In genomic region chr19:42288881-42289555, GRCh38 we compare ENCODE assay signal across 21 cellular contexts. TPM values are rescaled to one million over a fixed set of nuclear protein-coding genes. Genes with fewer than 3 reads are reported as not detected.
"Had no signal": no experiment of that assay in that cellular context is flagged by ENCODE, and none has a peak within 500 bp of the region (broad histone marks: within the 10 kb centered on the region; RNA-seq: fewer than 3 reads in every experiment).

No MANE protein-coding gene starts in this region.

- H3K9me3 ChIP-seq: breast epithelium, lower lobe of right lung, spleen, upper lobe of left lung had no signal

- H3K4me3 ChIP-seq: breast epithelium, lower lobe of right lung, spleen, upper lobe of left lung had no signal

- H3K27me3 ChIP-seq: breast epithelium, spleen, upper lobe of left lung had no signal

- H3K36me3 ChIP-seq: breast epithelium had no signal

- H3K4me3 Mint-ChIP-seq: activated CD4-positive, alpha-beta memory T cell treated with anti-CD3 and anti-CD28 coated beads, Interleukin-2, amount 10 ng/mL, durations not matched to agents 7 days and 5 days; activated naive CD8-positive, alpha-beta T cell treated with anti-CD3 and anti-CD28 coated beads, Interleukin-2, amount 10 ng/mL, durations not matched to agents 7 days and 5 days; dendritic cell treated with granulocyte-macrophage colony-stimulating factor and Interleukin-4, amounts not matched to agents 40 ng/mL and 50 ng/mL, for 4 days; effector memory CD8-positive, alpha-beta T cell; stimulated activated naive CD8-positive, alpha-beta T cell treated with anti-CD3 and anti-CD28 coated beads, Interleukin-15, amount 100 ng/mL, for 72 hours had no signal

- H3K9me3 Mint-ChIP-seq: activated CD4-positive, alpha-beta memory T cell treated with anti-CD3 and anti-CD28 coated beads, Interleukin-2, amount 10 ng/mL, durations not matched to agents 7 days and 5 days; activated naive CD8-positive, alpha-beta T cell treated with anti-CD3 and anti-CD28 coated beads, Interleukin-2, amount 10 ng/mL, durations not matched to agents 7 days and 5 days; dendritic cell treated with granulocyte-macrophage colony-stimulating factor and Interleukin-4, amounts not matched to agents 40 ng/mL and 50 ng/mL, for 4 days; effector memory CD8-positive, alpha-beta T cell; stimulated activated naive CD8-positive, alpha-beta T cell treated with anti-CD3 and anti-CD28 coated beads, Interleukin-15, amount 100 ng/mL, for 72 hours had no signal

- H3K27ac ChIP-seq: breast epithelium, epithelial cell of prostate, lower lobe of right lung, upper lobe of left lung had no signal

- ATAC-seq: effector memory CD8-positive, alpha-beta T cell; left colon; lower lobe of right lung; sciatic nerve; SK-N-SH treated with all-trans-retinoic acid at 6 μM for 48 hours; stimulated activated naive CD8-positive, alpha-beta T cell treated with anti-CD3 and anti-CD28 coated beads, Interleukin-15, amount 100 ng/mL, for 72 hours had no signal

- DNase-seq: activated CD4-positive, alpha-beta memory T cell treated with anti-CD3 and anti-CD28 coated beads, Interleukin-2, amount 10 ng/mL, durations not matched to agents 7 days and 5 days; activated CD4-positive, alpha-beta T cell treated with anti-CD3 and anti-CD28 coated beads for 4 hours; activated gamma-delta T cell treated with Interleukin-2 at 50 U/mL for 16 hours; activated naive CD8-positive, alpha-beta T cell treated with anti-CD3 and anti-CD28 coated beads, Interleukin-2, amount 10 ng/mL, durations not matched to agents 7 days and 5 days; activated T-cell treated with anti-CD3 and anti-CD28 coated beads, Interleukin-2, amount 50 U/mL, for 48 hours; anterior cingulate cortex; cerebellar nuclear complex; effector memory CD8-positive, alpha-beta T cell; foreskin melanocyte; left colon; lower lobe of right lung; spleen; stimulated activated naive CD8-positive, alpha-beta T cell treated with anti-CD3 and anti-CD28 coated beads, Interleukin-15, amount 100 ng/mL, for 72 hours; T-helper 1 cell; T1000 had no signal

- H3K27ac Mint-ChIP-seq: activated CD4-positive, alpha-beta memory T cell treated with anti-CD3 and anti-CD28 coated beads, Interleukin-2, amount 10 ng/mL, durations not matched to agents 7 days and 5 days; activated naive CD8-positive, alpha-beta T cell treated with anti-CD3 and anti-CD28 coated beads, Interleukin-2, amount 10 ng/mL, durations not matched to agents 7 days and 5 days; dendritic cell treated with granulocyte-macrophage colony-stimulating factor and Interleukin-4, amounts not matched to agents 40 ng/mL and 50 ng/mL, for 4 days; stimulated activated naive CD8-positive, alpha-beta T cell treated with anti-CD3 and anti-CD28 coated beads, Interleukin-15, amount 100 ng/mL, for 72 hours had no signal

- H3K27me3 Mint-ChIP-seq: activated CD4-positive, alpha-beta memory T cell treated with anti-CD3 and anti-CD28 coated beads, Interleukin-2, amount 10 ng/mL, durations not matched to agents 7 days and 5 days; activated naive CD8-positive, alpha-beta T cell treated with anti-CD3 and anti-CD28 coated beads, Interleukin-2, amount 10 ng/mL, durations not matched to agents 7 days and 5 days; dendritic cell treated with granulocyte-macrophage colony-stimulating factor and Interleukin-4, amounts not matched to agents 40 ng/mL and 50 ng/mL, for 4 days; effector memory CD8-positive, alpha-beta T cell; stimulated activated naive CD8-positive, alpha-beta T cell treated with anti-CD3 and anti-CD28 coated beads, Interleukin-15, amount 100 ng/mL, for 72 hours had no signal

RNA-seq across cellular contexts. Expression of gene TMEM145, which starts 24.1 kb away (rescaled TPM):
- total RNA-seq: lower lobe of right lung, sciatic nerve had no signal
